ENCODE assay signal across 16 cellular contexts in genomic region chr21:29477347-29477746, GRCh38.
DNase-seq lines count a peak whose midpoint lies in the region; ATAC-seq and TF ChIP-seq lines count a peak whose summit lies in the region.
"Had no signal": no experiment of that assay in that cellular context is flagged by ENCODE, and none has a peak within 500 bp of the region (broad histone marks: within the 10 kb centered on the region; RNA-seq: fewer than 3 reads in every experiment).

No MANE protein-coding gene starts in this region.

- no peak overlapping the region for H2BK12ac ChIP-seq in mesenchymal stem cell (ENCODE audit: low read length in 2 of 2)

- no peak overlapping the region for H2BK120ac ChIP-seq in mesenchymal stem cell (ENCODE audit: low read depth, low read length)

- no peak overlapping the region for H3K4me3 ChIP-seq in body of pancreas
- peak overlapping the region in 1 of 2 experiments; percentile 9 for H3K4me3 ChIP-seq in mesenchymal stem cell (ENCODE audit: insufficient read depth in 1 of 2, low read depth in 1 of 2, low read length in 2 of 2)
- no peak overlapping the region for H3K4me3 ChIP-seq in esophagus squamous epithelium
- H3K4me3 ChIP-seq: GM23338 had no signal

- no peak overlapping the region for H3K23ac ChIP-seq in mesenchymal stem cell (ENCODE audit: low read length in 2 of 2)

- TF ChIP-seq CTCF in body of pancreas (IDR thresholded peaks at IDR 0.05) (no peak), esophagus squamous epithelium (IDR thresholded peaks at IDR 0.05) (no peak)

- TF ChIP-seq POLR2A in body of pancreas (IDR thresholded peaks at IDR 0.05) (no peak), esophagus squamous epithelium (IDR thresholded peaks at IDR 0.05) (no peak)

- no peaks in the 10 kb centered on the region for H3K9me3 ChIP-seq in body of pancreas
- no peaks in the 10 kb centered on the region for H3K9me3 ChIP-seq in mesenchymal stem cell (ENCODE audit: control insufficient read depth, low read length)
- no peaks in the 10 kb centered on the region for H3K9me3 ChIP-seq in esophagus squamous epithelium

- H3K18ac ChIP-seq in mesenchymal stem cell (ENCODE audit: low read depth in 1 of 2, low read length in 2 of 2), result no peak overlapping the region

- peak; percentile 34 for ATAC-seq in body of pancreas
- no peak for ATAC-seq in left cardiac atrium
- ATAC-seq in GM18867 (IDR thresholded peaks at IDR 0.05; ENCODE audit: unreplicated experiment), result no peak
- no peak for ATAC-seq in GM19463 (IDR thresholded peaks at IDR 0.05; ENCODE audit: unreplicated experiment)
- ATAC-seq: GM23338 had no signal

- H2AFZ ChIP-seq in mesenchymal stem cell (ENCODE audit: low read depth, low read length), result no peak overlapping the region
- H2AFZ ChIP-seq: GM23338 had no signal

- H2BK5ac ChIP-seq in mesenchymal stem cell (ENCODE audit: low read depth, low read length, poor library complexity, severe bottlenecking), result no peak overlapping the region

- no peak overlapping the region for H4K91ac ChIP-seq in mesenchymal stem cell (ENCODE audit: low read length)

- 66 to 71% methylated on average over 5 of the region's 5 CpGs for WGBS in body of pancreas, 2 donors
- WGBS in mesenchymal stem cell, result 96% methylated on average over 5 of the region's 5 CpGs
- WGBS in esophagus squamous epithelium, 2 donors, result 73 to 82% methylated on average over 5 of the region's 5 CpGs

- H2BK15ac ChIP-seq in mesenchymal stem cell (ENCODE audit: low read depth, poor library complexity, severe bottlenecking), result no peak overlapping the region

- H2AK5ac ChIP-seq in mesenchymal stem cell (ENCODE audit: low read length, severe bottlenecking), result no peak overlapping the region

- H3K4me1 ChIP-seq in body of pancreas, result peaks cover 12% of the 10 kb centered on the region
- H3K4me1 ChIP-seq in mesenchymal stem cell (ENCODE audit: control insufficient read depth, insufficient read depth, low read depth, low read length), result peaks cover 5% of the 10 kb centered on the region
- peaks cover 0 to 21% (median 0%) of the 10 kb centered on the region in 3 donors for H3K4me1 ChIP-seq in esophagus squamous epithelium

- no peak overlapping the region for H3K4ac ChIP-seq in mesenchymal stem cell (ENCODE audit: low read depth in 1 of 2, low read length in 2 of 2)

- H3K4me2 ChIP-seq in mesenchymal stem cell (ENCODE audit: low read length, poor library complexity, severe bottlenecking), result no peak overlapping the region
- H3K4me2 ChIP-seq: GM23338 had no signal

- intact Hi-C loops in body of pancreas (cut with DNase I) (loop anchor here (5.0 kb wide), 1 partner anchor 370 kb away; no protein-coding TSS in a partner anchor), esophagus squamous epithelium (cut with DNase I) (loop anchor here (5.0 kb wide), 1 partner anchor 365 kb away; no protein-coding TSS in a partner anchor), left cardiac atrium (cut with DNase I) (loop anchor here (2.0 to 5.0 kb wide), 2 partner anchors 371 to 375 kb away; no protein-coding TSS in a partner anchor)

- peaks cover 3% of the 10 kb centered on the region for H3K79me1 ChIP-seq in mesenchymal stem cell (replicated peaks; ENCODE audit: low read length, poor library complexity, severe bottlenecking)

- H4K8ac ChIP-seq in mesenchymal stem cell (ENCODE audit: low read length), result no peak overlapping the region

- H3K36me3 ChIP-seq in body of pancreas (replicated peaks in 1 of 2; ENCODE audit: insufficient read depth in 1 of 2, low read depth in 2 of 2), result no peaks in the 10 kb centered on the region
- H3K36me3 ChIP-seq in mesenchymal stem cell (ENCODE audit: control insufficient read depth in 1 of 2, insufficient read depth in 2 of 2, low read depth in 1 of 2, low read length in 2 of 2), result no peaks in the 10 kb centered on the region
- H3K36me3 ChIP-seq in esophagus squamous epithelium, result no peaks in the 10 kb centered on the region

- peak overlapping the region; percentile 80 for H3K9ac ChIP-seq in mesenchymal stem cell (ENCODE audit: low read length)

- H3K27me3 ChIP-seq in body of pancreas (no peaks in the 10 kb centered on the region), mesenchymal stem cell (ENCODE audit: control insufficient read depth in 1 of 2, insufficient read depth in 1 of 2, low read length in 2 of 2) (no peaks in the 10 kb centered on the region), esophagus squamous epithelium (no peaks in the 10 kb centered on the region)

- H3K27ac ChIP-seq in body of pancreas (peak overlapping the region in 1 of 4 donors; percentile 45), mesenchymal stem cell (ENCODE audit: low read length, poor library complexity, severe bottlenecking) (peak overlapping the region; percentile 20), esophagus squamous epithelium (no peak overlapping the region)
- H3K27ac ChIP-seq: C4-2B had no signal

- H3K14ac ChIP-seq in mesenchymal stem cell (ENCODE audit: low read length in 2 of 2), result no peak overlapping the region

- DNase-seq in NCI-H146 (lab: John Stamatoyannopoulos, UW) (peak; percentile 5), NCI-H146 treated with DMSO at 0.1 percent for 48 hours (lab: John Stamatoyannopoulos, UW; ENCODE audit: unreplicated experiment) (no peak), body of pancreas (peak in 1 of 4 donors; percentile 43), mesenchymal stem cell (no peak), esophagus squamous epithelium (lab: John Stamatoyannopoulos, UW) (no peak), left cardiac atrium (no peak)
- DNase-seq: DMS53, KBM-7, NCI-H1048, NCI-H1930, NCI-H510A, SHP77 had no signal
